In the genomic region with DNA sequence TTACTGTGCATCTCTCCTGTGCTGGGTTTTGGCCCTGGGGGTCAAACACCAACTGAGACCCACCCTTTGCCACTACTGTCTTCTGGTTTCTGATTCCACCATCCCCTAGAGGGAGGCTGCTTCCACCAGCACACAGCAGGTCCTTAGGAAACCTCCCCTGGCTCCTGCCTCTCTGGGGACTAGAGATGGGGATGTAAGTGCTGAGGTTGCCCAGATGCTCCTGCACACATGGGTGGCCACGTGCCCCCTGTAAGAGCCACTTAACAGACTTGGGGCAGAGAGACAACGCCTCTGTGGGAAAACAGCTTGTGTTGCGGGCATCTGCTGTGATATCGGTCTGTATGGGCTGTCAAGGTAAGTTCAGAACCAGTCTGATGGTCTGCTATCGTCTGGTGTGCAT, we compare ENCODE assay signal across 20 cellular contexts.
"Had no signal": no experiment of that assay in that cellular context is flagged by ENCODE, and none has a peak within 500 bp of the region (broad histone marks: within the 10 kb centered on the region; RNA-seq: fewer than 3 reads in every experiment).

No MANE protein-coding gene starts in this region.

- H3K9me3 Mint-ChIP-seq: activated naive CD4-positive, alpha-beta T cell treated with anti-CD3 and anti-CD28 coated beads, Interleukin-2, amount 50 U/mL, for 72 hours; naive thymus-derived CD8-positive, alpha-beta T cell had no signal

- ATAC-seq: activated naive CD4-positive, alpha-beta T cell treated with anti-CD3 and anti-CD28 coated beads, Interleukin-2, amount 50 U/mL, for 72 hours; foreskin keratinocyte; naive thymus-derived CD8-positive, alpha-beta T cell; right cardiac atrium had no signal

- H3K4me2 ChIP-seq: hepatocyte had no signal

- H3K27me3 Mint-ChIP-seq: naive thymus-derived CD8-positive, alpha-beta T cell had no signal

- H2AFZ ChIP-seq: hepatocyte had no signal

- H3K4me3 ChIP-seq: ascending aorta, hepatocyte, left ventricle myocardium inferior, ovary, prostate gland, transverse colon had no signal

- H3K27ac ChIP-seq: ascending aorta, brain microvascular endothelial cell, foreskin keratinocyte, hepatocyte, left ventricle myocardium inferior, neutrophil, ovary, prostate gland, transverse colon had no signal

- H3K79me2 ChIP-seq: hepatocyte had no signal

- H3K4me1 ChIP-seq: ascending aorta, foreskin keratinocyte, left ventricle myocardium inferior, prostate gland, transverse colon had no signal

- H3K9me3 ChIP-seq: ascending aorta, left ventricle myocardium inferior, neutrophil, ovary, prostate gland, transverse colon had no signal

- H3K4me3 Mint-ChIP-seq: naive thymus-derived CD8-positive, alpha-beta T cell had no signal

- H3K27me3 ChIP-seq: ascending aorta, brain microvascular endothelial cell, ovary, transverse colon had no signal

- H3K36me3 ChIP-seq: ascending aorta, brain microvascular endothelial cell, left ventricle myocardium inferior, neutrophil, ovary, prostate gland, transverse colon had no signal

- H3K36me3 Mint-ChIP-seq: activated naive CD4-positive, alpha-beta T cell treated with anti-CD3 and anti-CD28 coated beads, Interleukin-2, amount 50 U/mL, for 72 hours; naive thymus-derived CD8-positive, alpha-beta T cell had no signal

- DNase-seq: activated gamma-delta T cell treated with Interleukin-2 at 50 U/mL for 16 hours; activated T-cell treated with anti-CD3 and anti-CD28 coated beads, Interleukin-2, amount 50 U/mL, for 1 hour; brain microvascular endothelial cell; central memory CD4-positive, alpha-beta T cell; dermis blood vessel endothelial cell; effector CD8-positive, alpha-beta T cell; erythroblast; foreskin keratinocyte; left ventricle myocardium inferior; naive thymus-derived CD8-positive, alpha-beta T cell; ovary; right cardiac atrium; stimulated activated CD4-positive, alpha-beta T cell treated with anti-CD3 and anti-CD28 coated beads, Interleukin-1b, Interleukin-23, amount 100 ng/mL, for 48 hours; T-helper 9 cell; transverse colon had no signal

- H3K27ac Mint-ChIP-seq: activated naive CD4-positive, alpha-beta T cell treated with anti-CD3 and anti-CD28 coated beads, Interleukin-2, amount 50 U/mL, for 72 hours; naive thymus-derived CD8-positive, alpha-beta T cell had no signal
